In genomic region chr6:16316741-16317251, GRCh38 we compare ENCODE assay signal across 1 cellular context.
TF ChIP-seq lines count a peak whose summit lies in the region.

No MANE protein-coding gene starts in this region.

TF ChIP-seq in HepG2, 621 proteins besides CTCF, POLR2A, EP300 and RAD21 (continued from another document):
- TF ChIP-seq, protein P1, sequence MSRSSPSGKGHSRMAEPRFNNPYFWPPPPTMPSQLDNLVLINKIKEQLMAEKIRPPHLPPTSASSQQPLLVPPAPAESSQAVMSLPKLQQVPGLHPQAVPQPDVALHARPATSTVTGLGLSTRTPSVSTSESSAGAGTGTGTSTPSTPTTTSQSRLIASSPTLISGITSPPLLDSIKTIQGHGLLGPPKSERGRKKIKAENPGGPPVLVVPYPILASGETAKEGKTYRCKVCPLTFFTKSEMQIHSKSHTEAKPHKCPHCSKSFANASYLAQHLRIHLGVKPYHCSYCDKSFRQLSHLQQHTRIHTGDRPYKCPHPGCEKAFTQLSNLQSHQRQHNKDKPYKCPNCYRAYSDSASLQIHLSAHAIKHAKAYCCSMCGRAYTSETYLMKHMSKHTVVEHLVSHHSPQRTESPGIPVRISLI (CRISPR knock-in tag; IDR thresholded peaks at IDR 0.05; ENCODE audit: borderline replicate concordance): peak; percentile 97
- TF ChIP-seq SMC3 (IDR thresholded peaks at IDR 0.05; ENCODE audit: low read length): peak; percentile 27; the same call in 1 of the 2 replicates
